6 cellular contexts compared by ENCODE assay signal in the genomic region with DNA sequence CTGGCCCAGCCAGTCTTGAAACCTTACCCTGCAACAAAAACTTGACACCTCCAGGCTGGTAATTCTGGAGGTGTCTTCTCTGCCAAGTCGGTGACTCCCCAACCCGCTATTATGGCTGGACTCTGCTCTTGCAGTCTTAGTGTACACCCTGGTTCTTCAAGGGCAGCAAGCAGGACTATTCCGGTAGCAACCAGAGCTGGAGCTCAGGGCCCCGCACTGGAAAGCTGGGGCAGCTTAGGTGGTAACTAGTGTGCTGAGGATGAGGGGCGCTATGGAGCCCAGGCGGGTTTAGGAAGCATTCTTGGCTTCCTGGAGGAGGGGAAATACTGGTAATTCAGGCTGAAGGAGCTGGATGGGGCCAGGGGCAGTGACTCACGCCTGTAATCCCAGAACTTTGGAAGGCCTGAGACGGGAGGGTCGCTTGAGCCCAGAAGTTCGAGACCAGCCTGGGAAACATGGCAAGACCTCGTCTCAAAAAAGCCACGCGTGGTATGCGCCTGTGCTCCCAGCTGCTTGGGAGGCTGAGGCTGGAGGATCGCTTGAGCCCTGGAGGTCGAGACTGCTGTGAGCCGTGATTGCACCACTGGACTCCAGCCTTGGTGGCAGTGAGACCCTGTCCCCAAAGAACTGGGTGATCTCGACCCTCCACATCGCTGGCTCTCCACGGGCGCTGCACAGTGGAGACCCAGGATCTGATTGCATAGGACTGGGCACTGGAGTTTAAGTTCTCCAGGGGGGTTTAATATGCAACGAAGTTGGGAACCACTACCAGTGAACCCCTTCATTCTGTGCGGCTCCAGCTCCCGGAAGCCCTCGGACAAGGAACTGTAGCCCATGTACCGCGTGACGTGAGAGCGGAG. TPM values are rescaled to one million over a fixed set of nuclear protein-coding genes. Genes with fewer than 3 reads are reported as not detected.
DNase-seq lines count a peak whose midpoint lies in the region; ATAC-seq, FAIRE-seq and TF ChIP-seq lines count a peak whose summit lies in the region.

No MANE protein-coding gene starts in this region.

- H3K4me1 Mint-ChIP-seq in GM23338 (peaks cover 8% of the 10 kb centered on the region; the same call in 2 of the 3 replicates), astrocyte (ENCODE audit: low read depth, unreplicated experiment) (peaks cover 14% of the 10 kb centered on the region)
- H3K4me1 Mint-ChIP-seq in naive thymus-derived CD4-positive, alpha-beta T cell: peaks cover 0 to 13% (median 9%) of the 10 kb centered on the region in 7 donors

- peak overlapping the region; percentile 78 for H3K4me3 Mint-ChIP-seq in GM23338
- H3K4me3 Mint-ChIP-seq in astrocyte (ENCODE audit: unreplicated experiment): peak overlapping the region; percentile 78
- H3K4me3 Mint-ChIP-seq in naive thymus-derived CD4-positive, alpha-beta T cell: peak overlapping the region in 8 of 10 donors; percentile 51 to 73 (median 58)

- H4K20me1 ChIP-seq in GM23338 (replicated peaks; ENCODE audit: insufficient read depth) (peaks cover 18% of the 10 kb centered on the region), astrocyte (ENCODE audit: insufficient read depth, low read length) (peaks cover 37% of the 10 kb centered on the region)

- H3K4me3 ChIP-seq in GM23338 (peak overlapping the region; percentile 79), astrocyte (ENCODE audit: insufficient read depth, low read depth, low read length) (peak overlapping the region; percentile 56)
- H3K4me3 ChIP-seq in naive thymus-derived CD4-positive, alpha-beta T cell (ENCODE audit: low read length): no peak overlapping the region

- no peak overlapping the region for H3K27ac ChIP-seq in GM23338 (ENCODE audit: low read depth)
- no peak overlapping the region for H3K27ac ChIP-seq in astrocyte (ENCODE audit: low read depth, low read length)
- H3K27ac ChIP-seq in naive thymus-derived CD4-positive, alpha-beta T cell (ENCODE audit: low read depth, low read length): no peak overlapping the region

- POLR2A ChIA-PET in naive thymus-derived CD4-positive, alpha-beta T cell (lab: Charles Lee): no interaction called here

- peak overlapping the region; percentile 65 for H3K9ac ChIP-seq in astrocyte (ENCODE audit: low read length)

- peak; percentile 54 to 63 for TF ChIP-seq CTCF in GM23338 (conservative IDR thresholded peaks at IDR 0.05; ENCODE audit: low read depth in 2 of 2)
- TF ChIP-seq CTCF in astrocyte (IDR thresholded peaks at IDR 0.05; ENCODE audit: insufficient read depth, low read depth, low read length): no peak

- H3K79me2 ChIP-seq in GM23338 (replicated peaks; ENCODE audit: insufficient read depth) (peaks cover 2% of the 10 kb centered on the region), astrocyte (ENCODE audit: insufficient read depth, low read length) (peaks cover 20% of the 10 kb centered on the region)

- H3K27me3 Mint-ChIP-seq in GM23338 (ENCODE audit: insufficient read depth, low read depth, poor library complexity): peaks cover 19% of the 10 kb centered on the region
- no peaks in the 10 kb centered on the region for H3K27me3 Mint-ChIP-seq in astrocyte (ENCODE audit: low read depth, unreplicated experiment)
- H3K27me3 Mint-ChIP-seq in naive thymus-derived CD4-positive, alpha-beta T cell: peaks cover 18 to 27% (median 20%) of the 10 kb centered on the region in 5 donors

- CTCF ChIA-PET in naive thymus-derived CD4-positive, alpha-beta T cell (lab: Charles Lee): no interaction called here

- H3K4me1 ChIP-seq in GM23338 (ENCODE audit: insufficient read depth): peaks cover 4% of the 10 kb centered on the region; the same call in 1 of the 2 replicates
- H3K4me1 ChIP-seq in astrocyte (ENCODE audit: insufficient read depth, low read length): peaks cover 14% of the 10 kb centered on the region
- H3K4me1 ChIP-seq in naive thymus-derived CD4-positive, alpha-beta T cell (ENCODE audit: control insufficient read depth in 2 of 2, insufficient read depth in 2 of 2, low read length in 2 of 2): peaks cover 3 to 6% of the 10 kb centered on the region in 2 donors

- peak overlapping the region; percentile 52; the same call in 1 of the 2 replicates for H3K27ac Mint-ChIP-seq in GM23338
- peak overlapping the region; percentile 53 for H3K27ac Mint-ChIP-seq in astrocyte (ENCODE audit: unreplicated experiment)
- H3K27ac Mint-ChIP-seq in naive thymus-derived CD4-positive, alpha-beta T cell: no peak overlapping the region

- H3K27me3 ChIP-seq in GM23338 (ENCODE audit: insufficient read depth): peaks cover 16% of the 10 kb centered on the region; the same call in 1 of the 2 replicates
- H3K27me3 ChIP-seq in astrocyte (ENCODE audit: insufficient read depth, low read length): no peaks in the 10 kb centered on the region
- H3K27me3 ChIP-seq in naive thymus-derived CD4-positive, alpha-beta T cell (ENCODE audit: control insufficient read depth in 2 of 2, insufficient read depth in 2 of 2, low read length in 2 of 2): peaks cover 0 to 9% of the 10 kb centered on the region in 2 donors

- no peaks in the 10 kb centered on the region for H3K9me2 ChIP-seq in GM23338 (ENCODE audit: insufficient read depth)

- H3K4me2 ChIP-seq in GM23338 (peak overlapping the region; percentile 89), astrocyte (ENCODE audit: low read length) (peak overlapping the region; percentile 96)

- H3K9me3 ChIP-seq in astrocyte (ENCODE audit: insufficient read depth, low read depth, low read length): no peaks in the 10 kb centered on the region
- no peaks in the 10 kb centered on the region for H3K9me3 ChIP-seq in naive thymus-derived CD4-positive, alpha-beta T cell (ENCODE audit: control insufficient read depth in 2 of 3, low read length in 3 of 3)

- H3K9me3 Mint-ChIP-seq in GM23338 (0 out of 3 replicates have a peak, but pooled peaks cover 2% of the 10 kb centered on the region), astrocyte (ENCODE audit: unreplicated experiment) (no peaks in the 10 kb centered on the region)
- peaks cover 0 to 2% (median 0%) of the 10 kb centered on the region in 11 donors for H3K9me3 Mint-ChIP-seq in naive thymus-derived CD4-positive, alpha-beta T cell

- peaks cover 13% of the 10 kb centered on the region for H3F3A ChIP-seq in GM23338 (replicated peaks; ENCODE audit: low read depth)

- H2AFZ ChIP-seq in GM23338: no peak overlapping the region
- H2AFZ ChIP-seq in astrocyte (ENCODE audit: low read depth, low read length): peak overlapping the region; percentile 71

- peak; percentile 87 for DNase-seq in GM23338 (ENCODE audit: low spot score)
- peak; percentile 17 for DNase-seq in astrocyte (ENCODE audit: low read depth)
- DNase-seq in naive thymus-derived CD4-positive, alpha-beta T cell: no peak
- DNase-seq in mesenteric fat pad (ENCODE audit: low spot score): no peak

- peaks cover 25% of the 10 kb centered on the region; the same call in 2 of the 3 replicates for H3K36me3 Mint-ChIP-seq in GM23338 (ENCODE audit: low read depth)
- H3K36me3 Mint-ChIP-seq in astrocyte (ENCODE audit: low read depth, unreplicated experiment): peaks cover 7% of the 10 kb centered on the region
- peaks cover 6 to 14% (median 8%) of the 10 kb centered on the region in 5 donors for H3K36me3 Mint-ChIP-seq in naive thymus-derived CD4-positive, alpha-beta T cell

- H3K36me3 ChIP-seq in GM23338 (ENCODE audit: insufficient read depth): 0 out of 2 replicates have a peak, but pooled peaks cover 4% of the 10 kb centered on the region
- peaks cover 18% of the 10 kb centered on the region for H3K36me3 ChIP-seq in astrocyte (ENCODE audit: insufficient read depth, low read length)
- peaks cover 0 to 24% (median 0%) of the 10 kb centered on the region in 3 experiments for H3K36me3 ChIP-seq in naive thymus-derived CD4-positive, alpha-beta T cell (ENCODE audit: control insufficient read depth in 2 of 3, insufficient read depth in 3 of 3, low read length in 3 of 3)

- ATAC-seq in GM23338: peak; percentile 60
- ATAC-seq in naive thymus-derived CD4-positive, alpha-beta T cell: peak; percentile 30
- no peak for ATAC-seq in GM21717 (IDR thresholded peaks at IDR 0.05; ENCODE audit: unreplicated experiment)
- ATAC-seq in HG03457 (IDR thresholded peaks at IDR 0.05; ENCODE audit: unreplicated experiment): no peak

- FAIRE-seq in astrocyte (lab: Jason Lieb, UNC): no peak

- intact Hi-C loops in naive thymus-derived CD4-positive, alpha-beta T cell (cut with micrococcal nuclease): no loop called here

RNA-seq across cellular contexts. Expression of a gene that starts 10.6 kb away (rescaled TPM):
- 0.45 and 1.7 TPM in 2 replicates for total RNA-seq in GM23338 (2014; rRNA removed; shearing (Covaris generic))
- polyA plus RNA-seq in GM23338 (2016; fragmentation: Nextera tagmentation; extraction: Ambion mirVana): 1.4 and 1.5 TPM in 2 replicates
- total RNA-seq in astrocyte: 0.48 and 0.67 TPM in 2 replicates
- 1 to 10 TPM in 3 of 5 experiments, under 1 TPM in 2; 0.24 to 9.0 (median 1.2) TPM for total RNA-seq in naive thymus-derived CD4-positive, alpha-beta T cell
- under 1 TPM; 0.17 to 0.32 TPM for polyA plus RNA-seq in naive thymus-derived CD4-positive, alpha-beta T cell
- 2.1 TPM for total RNA-seq in mesenteric fat pad

RNA-seq across cellular contexts. Expression of a gene that starts 25.6 kb away (rescaled TPM):
- 39.9 and 41.1 TPM in 2 replicates for total RNA-seq in GM23338 (2014; rRNA removed; shearing (Covaris generic))
- 7.7 and 9.2 TPM in 2 replicates for polyA plus RNA-seq in GM23338 (2016; fragmentation: Nextera tagmentation; extraction: Ambion mirVana)
- total RNA-seq in astrocyte (62.0 and 68.9 TPM in 2 replicates), mesenteric fat pad (70.8 TPM)
- total RNA-seq in naive thymus-derived CD4-positive, alpha-beta T cell: 100 to 1,000 TPM in 2 of 5 experiments, 10 to 100 TPM in 3; 61.8 to 104 (median 74.2) TPM
- polyA plus RNA-seq in naive thymus-derived CD4-positive, alpha-beta T cell: 10 to 100 TPM; 11.4 to 15.6 TPM

RNA-seq across cellular contexts. Expression of a gene that starts 39.3 kb away (rescaled TPM):
- 97.6 and 104 TPM in 2 replicates for total RNA-seq in GM23338 (2014; rRNA removed; shearing (Covaris generic))
- 39.5 and 40.7 TPM in 2 replicates for polyA plus RNA-seq in GM23338 (2016; fragmentation: Nextera tagmentation; extraction: Ambion mirVana)
- total RNA-seq in astrocyte: 59.5 and 63.0 TPM in 2 replicates
- 10 to 100 TPM; 38.9 to 82.7 (median 77.8) TPM for total RNA-seq in naive thymus-derived CD4-positive, alpha-beta T cell
- polyA plus RNA-seq in naive thymus-derived CD4-positive, alpha-beta T cell: 10 to 100 TPM; 44.7 to 65.8 TPM
- 46.1 TPM for total RNA-seq in mesenteric fat pad

RNA-seq across cellular contexts. Expression of a gene that starts 45.4 kb away (rescaled TPM):
- total RNA-seq in GM23338 (2014; rRNA removed; shearing (Covaris generic)): 25.9 and 38.8 TPM in 2 replicates
- 20.4 and 21.8 TPM in 2 replicates for polyA plus RNA-seq in GM23338 (2016; fragmentation: Nextera tagmentation; extraction: Ambion mirVana)
- total RNA-seq in astrocyte: 12.1 and 12.2 TPM in 2 replicates
- 10 to 100 TPM; 25.8 to 73.3 (median 64.7) TPM for total RNA-seq in naive thymus-derived CD4-positive, alpha-beta T cell
- polyA plus RNA-seq in naive thymus-derived CD4-positive, alpha-beta T cell: 10 to 100 TPM; 53.8 to 69.3 TPM
- total RNA-seq in mesenteric fat pad: 15.5 TPM

RNA-seq across cellular contexts. Expression of a gene that starts 58.5 kb away (rescaled TPM):
- total RNA-seq in GM23338 (2014; rRNA removed; shearing (Covaris generic)): not detected in 2 replicates
- not detected in 2 replicates for polyA plus RNA-seq in GM23338 (2016; fragmentation: Nextera tagmentation; extraction: Ambion mirVana)
- total RNA-seq in astrocyte (0.22 and 0.45 TPM in 2 replicates), mesenteric fat pad (1.2 TPM)
- 1 to 10 TPM in 2 of 5 experiments, under 1 TPM in 3; 0.46 to 1.7 (median 0.66) TPM for total RNA-seq in naive thymus-derived CD4-positive, alpha-beta T cell
- under 1 TPM in 1 of 2 donors, not detected in 1; 0.15 TPM for polyA plus RNA-seq in naive thymus-derived CD4-positive, alpha-beta T cell

Comparison
In these comparisons a context has a peak if more than half of its experiments do, and no peak if none do; other contexts are left out.
1. ATAC-seq: peak in GM23338 (single experiment) and naive thymus-derived CD4-positive, alpha-beta T cell (single experiment); none in GM21717 (single experiment) and HG03457 (single experiment).
2. DNase-seq: peak in GM23338 (single experiment) and astrocyte (single experiment); none in naive thymus-derived CD4-positive, alpha-beta T cell (0 of 9) and mesenteric fat pad (single experiment).
3. H3K27ac Mint-ChIP-seq: peak in GM23338 (single experiment) and astrocyte (single experiment); none in naive thymus-derived CD4-positive, alpha-beta T cell (0 of 9).
4. Peak in every context shown above with its lines, with median percentiles within 50 percentile points of each other: H3K4me3 Mint-ChIP-seq.